ENCODE assay signal across 8 cellular contexts in the genomic region with DNA sequence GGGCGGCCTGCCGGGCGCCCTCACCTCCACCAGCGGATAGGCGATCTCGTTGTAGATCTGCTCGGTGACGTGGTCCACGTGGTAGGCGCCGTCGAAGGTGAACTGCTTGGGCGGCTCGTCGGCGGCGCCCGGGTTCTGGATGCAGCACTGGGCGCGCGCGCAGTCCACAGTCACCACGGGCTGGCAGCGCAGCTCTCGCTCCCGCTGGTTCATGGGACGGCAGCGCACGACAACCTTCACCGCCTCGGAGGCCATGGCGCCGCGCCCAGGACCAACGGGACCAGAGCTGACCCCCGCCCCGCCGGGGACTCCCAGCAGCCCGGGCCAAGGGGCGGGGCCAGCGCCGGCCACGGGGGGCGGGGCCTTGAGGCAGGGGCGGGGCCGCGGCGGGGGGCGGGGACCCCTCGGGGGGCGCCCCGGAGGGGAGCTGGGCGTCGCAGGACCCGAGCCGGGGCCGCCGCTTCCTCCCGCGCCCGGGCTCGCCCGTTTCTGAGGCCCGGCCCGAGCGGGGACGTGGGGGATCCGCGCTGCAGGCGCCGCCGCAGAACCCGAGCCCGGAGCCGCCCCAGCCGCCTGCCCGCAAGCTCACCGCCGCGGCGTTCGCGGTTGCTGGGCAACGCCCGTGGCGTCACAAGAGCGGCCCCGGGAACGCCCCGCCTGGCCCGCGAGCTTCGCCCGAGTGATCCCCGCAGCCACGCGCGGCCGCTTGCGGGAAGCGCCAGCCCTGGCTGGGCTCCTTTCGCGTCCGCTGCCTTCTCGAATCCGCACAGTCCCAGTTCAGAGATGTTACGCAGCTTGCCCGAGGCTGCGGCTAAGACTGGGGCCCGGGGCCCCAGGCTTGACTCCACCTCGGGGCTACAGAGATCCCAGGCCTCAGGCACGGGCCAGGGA. TPM values are rescaled to one million over a fixed set of nuclear protein-coding genes. Genes with fewer than 3 reads are reported as not detected.
DNase-seq lines count a peak whose midpoint lies in the region; ATAC-seq and TF ChIP-seq lines count a peak whose summit lies in the region.

A gene (minus strand): TSS at position 556 of the 891 bp plus-strand sequence. CDS start 301 bp downstream, at position 255.

- H3K4me1 ChIP-seq in SK-N-SH (ENCODE audit: control insufficient read depth in 1 of 2, insufficient read depth in 2 of 2, low read depth in 1 of 2, low read length in 1 of 2) (peaks cover 0 to 2% of the 10 kb centered on the region in 2 experiments; a peak in 1 of 4 replicates), trophoblast cell (ENCODE audit: control insufficient read depth in 1 of 2, insufficient read depth in 2 of 2, low read length in 2 of 2) (peaks cover 4 to 9% of the 10 kb centered on the region in 2 experiments)

- H3K14ac ChIP-seq in trophoblast cell (ENCODE audit: low read length) = peak within 1 kb of the TSS; percentile 7

- no peaks in the 10 kb centered on the region for H3K27me3 ChIP-seq in SK-N-SH (ENCODE audit: insufficient read depth)
- peaks cover 5% of the 10 kb centered on the region for H3K27me3 ChIP-seq in trophoblast cell (ENCODE audit: insufficient read depth, low read length)

- no peak within 1 kb of the TSS for H2BK5ac ChIP-seq in trophoblast cell (ENCODE audit: low read depth, low read length, poor library complexity)

- H3K36me3 Mint-ChIP-seq in activated naive CD8-positive, alpha-beta T cell treated with anti-CD3 and anti-CD28 coated beads for 36 hours = peaks cover 2% of the 10 kb centered on the region

- H4K12ac ChIP-seq in trophoblast cell (ENCODE audit: low read depth, low read length) = peak within 1 kb of the TSS; percentile 46

- TF ChIP-seq RAD21 in SK-N-SH (IDR thresholded peaks at IDR 0.05; ENCODE audit: low read length) = no peak

- POLR2A ChIA-PET in HEK293T (lab: Yijun Ruan, JAX) = interaction anchor here (0.8 to 1.3 kb wide), 4 partner anchors 11 to 71 kb away, joined by 3 to 4 read pairs (median 3); no protein-coding TSS in a partner anchor
- POLR2A ChIA-PET in SK-N-SH (lab: Yijun Ruan, JAX) = interaction anchor here (1.1 kb wide), 1 partner anchor 15 kb away, joined by 3 read pairs; a partner anchor contains a TSS

- peak within 1 kb of the TSS; percentile 50 for H4K8ac ChIP-seq in trophoblast cell (ENCODE audit: low read depth, low read length)

- no peaks in the 10 kb centered on the region for H3K36me3 ChIP-seq in SK-N-SH (replicated peaks in 1 of 2; ENCODE audit: control insufficient read depth in 1 of 2, insufficient read depth in 2 of 2, low read length in 1 of 2)
- no peaks in the 10 kb centered on the region for H3K36me3 ChIP-seq in trophoblast cell (ENCODE audit: control insufficient read depth in 1 of 2, insufficient read depth in 2 of 2, low read length in 2 of 2)

- no peak within 1 kb of the TSS for H3K4ac ChIP-seq in trophoblast cell (ENCODE audit: low read depth, low read length)

- peaks cover 39% of the 10 kb centered on the region for H3K27me3 Mint-ChIP-seq in activated naive CD8-positive, alpha-beta T cell treated with anti-CD3 and anti-CD28 coated beads for 36 hours

- no peaks in the 10 kb centered on the region for H3K4me1 Mint-ChIP-seq in activated naive CD8-positive, alpha-beta T cell treated with anti-CD3 and anti-CD28 coated beads for 36 hours

- H3K27ac ChIP-seq in SK-N-SH (ENCODE audit: low read depth in 2 of 2, low read length in 1 of 2) = no peak within 1 kb of the TSS
- no peak within 1 kb of the TSS for H3K27ac ChIP-seq in trophoblast cell (ENCODE audit: low read depth, low read length)

- peak within 1 kb of the TSS; percentile 76; the same call in 1 of the 2 replicates for H3K4me2 ChIP-seq in SK-N-SH
- H3K4me2 ChIP-seq in trophoblast cell (ENCODE audit: low read length) = peak within 1 kb of the TSS; percentile 73

- H3K27ac Mint-ChIP-seq in activated naive CD8-positive, alpha-beta T cell treated with anti-CD3 and anti-CD28 coated beads for 36 hours = no peak within 1 kb of the TSS

- no peaks in the 10 kb centered on the region for H4K20me1 ChIP-seq in SK-N-SH (ENCODE audit: insufficient read depth)

- CTCF ChIA-PET in HEK293T (lab: Yijun Ruan, JAX) = interaction anchor here (2.4 kb wide), 1 partner anchor 21 kb away, joined by 11 read pairs; no protein-coding TSS in a partner anchor
- CTCF ChIA-PET in SK-N-SH (lab: Yijun Ruan, JAX) = interaction anchor here (0.6 to 2.8 kb wide), 7 partner anchors 10 to 651 kb away, joined by 3 to 12 read pairs (median 4); a partner anchor contains a TSS

- H3K9me3 ChIP-seq in SK-N-SH = no peaks in the 10 kb centered on the region
- H3K9me3 ChIP-seq in trophoblast cell (ENCODE audit: insufficient read depth, low read depth, low read length) = no peaks in the 10 kb centered on the region

- peak within 1 kb of the TSS; percentile 45 for H4K91ac ChIP-seq in trophoblast cell (ENCODE audit: low read depth, low read length)

- H2AK5ac ChIP-seq in trophoblast cell (ENCODE audit: low read length) = no peak within 1 kb of the TSS

- H3K18ac ChIP-seq in trophoblast cell (ENCODE audit: low read length) = peak within 1 kb of the TSS; percentile 33

- TF ChIP-seq CTCF in SK-N-SH (IDR thresholded peaks at IDR 0.05) = no peak

- TF ChIP-seq EP300 in SK-N-SH (IDR thresholded peaks at IDR 0.05; ENCODE audit: borderline replicate concordance in 1 of 2, low read depth in 1 of 2, low read length in 1 of 2) = no peak

- no peak within 1 kb of the TSS for H3K23ac ChIP-seq in trophoblast cell (ENCODE audit: low read length)

- no peak within 1 kb of the TSS for H2BK12ac ChIP-seq in trophoblast cell (ENCODE audit: low read length)

- intact Hi-C loops in Right ventricle myocardium superior (cut with DNase I) = no loop called here

- no peaks in the 10 kb centered on the region for H3F3A ChIP-seq in SK-N-SH (replicated peaks; ENCODE audit: insufficient read depth)

- H3K9ac ChIP-seq in SK-N-SH = no peak within 1 kb of the TSS
- no peak within 1 kb of the TSS for H3K9ac ChIP-seq in trophoblast cell (ENCODE audit: low read length)

- H3K9me2 ChIP-seq in SK-N-SH = no peaks in the 10 kb centered on the region

- ATAC-seq in Right ventricle myocardium superior (ENCODE audit: poor library complexity) (peak; percentile 95), HG03135 (IDR thresholded peaks at IDR 0.05; ENCODE audit: unreplicated experiment) (no peak), GM18861 (IDR thresholded peaks at IDR 0.05; ENCODE audit: unreplicated experiment) (no peak)

- WGBS in SK-N-SH (ENCODE audit: low lambda C conversion rate) = 28% methylated on average over 21 of the region's 112 CpGs
- no CpG with 5 or more reads among the region's 112 CpGs for WGBS in trophoblast cell (ENCODE audit: extremely low coverage, insufficient coverage, insufficient read length)

- H3K4me3 ChIP-seq in SK-N-SH (ENCODE audit: low read depth in 2 of 2, low read length in 1 of 2) (peak within 1 kb of the TSS; percentile 51 to 59), trophoblast cell (ENCODE audit: low read depth, low read length) (peak within 1 kb of the TSS; percentile 68)

- H3K79me2 ChIP-seq in SK-N-SH (ENCODE audit: insufficient read depth) (no peaks in the 10 kb centered on the region), trophoblast cell (ENCODE audit: control insufficient read depth, insufficient read depth, low read length, poor library complexity) (peaks cover 2% of the 10 kb centered on the region)

- peak within 1 kb of the TSS; percentile 50 for H3K4me3 Mint-ChIP-seq in activated naive CD8-positive, alpha-beta T cell treated with anti-CD3 and anti-CD28 coated beads for 36 hours

- H3K79me1 ChIP-seq in trophoblast cell (ENCODE audit: low read length) = peaks cover 8% of the 10 kb centered on the region

- H2AFZ ChIP-seq in SK-N-SH (ENCODE audit: low read depth) (peak within 1 kb of the TSS; percentile 91), trophoblast cell (ENCODE audit: insufficient read depth, low read length, poor library complexity) (peak within 1 kb of the TSS; percentile 66)

- no peaks in the 10 kb centered on the region for H3K9me3 Mint-ChIP-seq in activated naive CD8-positive, alpha-beta T cell treated with anti-CD3 and anti-CD28 coated beads for 36 hours

- DNase-seq in C1 segment of cervical spinal cord (lab: John Stamatoyannopoulos, UW) (peak in 9 of 14 donors; percentile 8 to 63 (median 22)), HEK293T (ENCODE audit: extremely low spot score) (peak; percentile 81), SK-N-SH (peak; percentile 93), Right ventricle myocardium superior (peak; percentile 88), trophoblast cell (peak; percentile 42 to 68)
- DNase-seq in activated naive CD8-positive, alpha-beta T cell treated with anti-CD3 and anti-CD28 coated beads for 36 hours = peak; percentile 69

- peak within 1 kb of the TSS; percentile 18 for H2BK120ac ChIP-seq in trophoblast cell (ENCODE audit: insufficient read depth, low read length, poor library complexity)

TF ChIP-seq in HEK293T, 16 proteins besides CTCF, POLR2A, EP300 and RAD21:
- no peak for TF ChIP-seq BHLHE40 (IDR thresholded peaks at IDR 0.05; ENCODE audit: borderline replicate concordance)
- TF ChIP-seq LEF1 (IDR thresholded peaks at IDR 0.05; ENCODE audit: borderline replicate concordance) = no peak
- no peak for TF ChIP-seq FOXM1 (IDR thresholded peaks at IDR 0.05; ENCODE audit: borderline replicate concordance)
- no peak for TF ChIP-seq NFRKB (IDR thresholded peaks at IDR 0.05)
- no peak for TF ChIP-seq FOXK2 (IDR thresholded peaks at IDR 0.05)
- TF ChIP-seq CTBP1 (IDR thresholded peaks at IDR 0.05; ENCODE audit: borderline replicate concordance) = no peak
- TF ChIP-seq L3MBTL2 (conservative IDR thresholded peaks at IDR 0.05) = peak; percentile 95
- TF ChIP-seq ZNF384 (IDR thresholded peaks at IDR 0.05) = no peak
- no peak for TF ChIP-seq SUZ12 (IDR thresholded peaks at IDR 0.05)
TF ChIP-seq in HEK293T: peak in this region for 1.

TF ChIP-seq in SK-N-SH, 30 proteins besides CTCF, POLR2A, EP300 and RAD21:
- TF ChIP-seq TEAD4 (IDR thresholded peaks at IDR 0.05; ENCODE audit: borderline replicate concordance, insufficient read depth) (no peak), MXI1 (IDR thresholded peaks at IDR 0.05; ENCODE audit: low read depth, low read length) (peak; percentile 18; the same call in 1 of the 2 replicates)
- TF ChIP-seq, protein P1, sequence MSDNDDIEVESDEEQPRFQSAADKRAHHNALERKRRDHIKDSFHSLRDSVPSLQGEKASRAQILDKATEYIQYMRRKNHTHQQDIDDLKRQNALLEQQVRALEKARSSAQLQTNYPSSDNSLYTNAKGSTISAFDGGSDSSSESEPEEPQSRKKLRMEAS (IDR thresholded peaks at IDR 0.05; ENCODE audit: low read depth) = peak; percentile 95

RNA-seq across cellular contexts. Expression of the gene that starts here (rescaled TPM):
- polyA plus RNA-seq in SK-N-SH (2012; rRNA removed) = 4.1 and 4.3 TPM in 2 replicates
- 2.2 and 4.1 TPM in 2 replicates for polyA plus RNA-seq in SK-N-SH (2012; cell fraction: cytosol; rRNA removed)
- 7.7 and 9.5 TPM in 2 replicates for polyA plus RNA-seq in SK-N-SH (2012; cell fraction: nucleus; rRNA removed)
- total RNA-seq in activated naive CD8-positive, alpha-beta T cell treated with anti-CD3 and anti-CD28 coated beads for 36 hours = under 1 TPM in 1 of 2 experiments, not detected in 1; 0.16 TPM
- total RNA-seq in Right ventricle myocardium superior = 5.2 TPM
- polyA plus RNA-seq in trophoblast cell (2013) = 1.4 TPM in 2 replicates

Comparison
In these comparisons a context has a peak if more than half of its experiments do, and no peak if none do; other contexts are left out.
1. Peak in DNase-seq in activated naive CD8-positive, alpha-beta T cell treated with anti-CD3 and anti-CD28 coated beads for 36 hours; RNA of the gene not detected or under 1 TPM.
2. DNase-seq: peak in every context shown above with its lines; median percentile 93 in SK-N-SH; 88 in Right ventricle myocardium superior; 81 in HEK293T; 69 in activated naive CD8-positive, alpha-beta T cell treated with anti-CD3 and anti-CD28 coated beads for 36 hours; 55 in trophoblast cell; 22 in C1 segment of cervical spinal cord.